Comparison of ENCODE assay signal across 15 cellular contexts in genomic region chr9:110089681-110090370, GRCh38.
DNase-seq lines count a peak whose midpoint lies in the region; ATAC-seq and TF ChIP-seq lines count a peak whose summit lies in the region.
"Had no signal": no experiment of that assay in that cellular context is flagged by ENCODE, and none has a peak within 500 bp of the region (broad histone marks: within the 10 kb centered on the region; RNA-seq: fewer than 3 reads in every experiment).

No MANE protein-coding gene starts in this region.

- CTCF ChIA-PET in activated B cell treated with CpG ODN at 0.5 μM for 24 hours (lab: Charles Lee): interaction anchor here (1.1 to 1.6 kb wide), 3 partner anchors 15 to 187 kb away, joined by 3 to 4 read pairs (median 3); no protein-coding TSS in a partner anchor

- no peaks in the 10 kb centered on the region for H3K27me3 ChIP-seq in brain microvascular endothelial cell (replicated peaks)
- H3K27me3 ChIP-seq: heart left ventricle had no signal

- peaks cover 4% of the 10 kb centered on the region for H3K36me3 ChIP-seq in brain microvascular endothelial cell (replicated peaks)
- H3K36me3 ChIP-seq: heart left ventricle had no signal

- DNase-seq in DMS79 (lab: John Stamatoyannopoulos, UW) (peak; percentile 72), NCI-H2107 treated with DMSO at 0.1 percent for 48 hours (lab: John Stamatoyannopoulos, UW; ENCODE audit: unreplicated experiment) (peak; percentile 94), activated B cell treated with CpG ODN at 0.5 μM for 24 hours (no peak), progenitor cell of endocrine pancreas (ENCODE audit: low spot score, unreplicated experiment) (no peak), NCI-H446 (lab: John Stamatoyannopoulos, UW) (no peak), GM13976 (ENCODE audit: low spot score) (no peak), brain microvascular endothelial cell (no peak)
- no peak for DNase-seq in stimulated activated CD8-positive, alpha-beta memory T cell treated with anti-CD3 and anti-CD28 coated beads, Interleukin-4, amount 100 ng/mL, for 48 hours
- DNase-seq: CD4-positive, alpha-beta T cell; heart left ventricle; NCI-H2227 treated with DMSO at 0.1 percent for 48 hours; T-cell had no signal

- H3K36me3 Mint-ChIP-seq in activated B cell treated with CpG ODN at 0.5 μM for 24 hours (ENCODE audit: low read depth) (peaks cover 62% of the 10 kb centered on the region), progenitor cell of endocrine pancreas (ENCODE audit: insufficient read depth) (no peaks in the 10 kb centered on the region)
- H3K36me3 Mint-ChIP-seq: activated naive CD4-positive, alpha-beta T cell treated with anti-CD3 and anti-CD28 coated beads, Interleukin-2, amount 50 U/mL, for 24 hours had no signal

- no peak overlapping the region for H3K27ac ChIP-seq in brain microvascular endothelial cell

- no peaks in the 10 kb centered on the region for H3K9me3 Mint-ChIP-seq in activated B cell treated with CpG ODN at 0.5 μM for 24 hours
- H3K9me3 Mint-ChIP-seq in progenitor cell of endocrine pancreas (ENCODE audit: low read depth): peaks cover 3% of the 10 kb centered on the region
- H3K9me3 Mint-ChIP-seq: activated naive CD4-positive, alpha-beta T cell treated with anti-CD3 and anti-CD28 coated beads, Interleukin-2, amount 50 U/mL, for 24 hours; CD4-positive, alpha-beta T cell had no signal

- intact Hi-C loops in activated B cell treated with CpG ODN at 0.5 μM for 24 hours (cut with micrococcal nuclease): loop anchor here (5.0 kb wide), 1 partner anchor 393 kb away; no protein-coding TSS in a partner anchor

- no peak for TF ChIP-seq CTCF in activated B cell treated with CpG ODN at 0.5 μM for 24 hours (IDR thresholded peaks at IDR 0.05)
- no peak for TF ChIP-seq CTCF in progenitor cell of endocrine pancreas (IDR thresholded peaks at IDR 0.05; ENCODE audit: unreplicated experiment)
- no peak for TF ChIP-seq CTCF in GM13976 (IDR thresholded peaks at IDR 0.05; ENCODE audit: borderline replicate concordance, control extremely low read depth, extremely low read depth, insufficient read depth, missing control alignments)
- no peak for TF ChIP-seq CTCF in brain microvascular endothelial cell (IDR thresholded peaks at IDR 0.05; ENCODE audit: low read depth, low read length, missing control alignments)

- ATAC-seq in activated B cell treated with CpG ODN at 0.5 μM for 24 hours (ENCODE audit: low read depth): no peak
- ATAC-seq: heart left ventricle, T-cell had no signal

- in situ Hi-C loops in GM13976 (cut with MboI; ENCODE audit: low sequenced_read_pairs, unreplicated experiment): no loop called here
- in situ Hi-C loops in brain microvascular endothelial cell (cut with HindIII; ENCODE audit: low pct_ligation_motif_present, low sequenced_read_pairs): no loop called here

- H3K4me3 Mint-ChIP-seq in activated B cell treated with CpG ODN at 0.5 μM for 24 hours: no peak overlapping the region
- H3K4me3 Mint-ChIP-seq in progenitor cell of endocrine pancreas (ENCODE audit: low read depth): no peak overlapping the region
- H3K4me3 Mint-ChIP-seq: activated naive CD4-positive, alpha-beta T cell treated with anti-CD3 and anti-CD28 coated beads, Interleukin-2, amount 50 U/mL, for 24 hours; CD4-positive, alpha-beta T cell; mesothelial cell of epicardium; T-cell had no signal

- H3K27me3 Mint-ChIP-seq in activated B cell treated with CpG ODN at 0.5 μM for 24 hours (no peaks in the 10 kb centered on the region), progenitor cell of endocrine pancreas (peaks cover 13% of the 10 kb centered on the region)
- H3K27me3 Mint-ChIP-seq: CD4-positive, alpha-beta T cell; T-cell had no signal

- H3K4me3 ChIP-seq in brain microvascular endothelial cell (ENCODE audit: low read depth, low read length): no peak overlapping the region
- H3K4me3 ChIP-seq: heart left ventricle, smooth muscle cell had no signal

- POLR2A ChIA-PET in activated B cell treated with CpG ODN at 0.5 μM for 24 hours (lab: Charles Lee): interaction anchor here (0.8 to 1.4 kb wide), 2 partner anchors 10 to 58 kb away, joined by 3 to 4 read pairs; no protein-coding TSS in a partner anchor

- H3K4me1 Mint-ChIP-seq in activated B cell treated with CpG ODN at 0.5 μM for 24 hours: peaks cover 91% of the 10 kb centered on the region
- H3K4me1 Mint-ChIP-seq in progenitor cell of endocrine pancreas (ENCODE audit: low read depth): peaks cover 24% of the 10 kb centered on the region

- peak overlapping the region; percentile 37 for H3K27ac Mint-ChIP-seq in activated B cell treated with CpG ODN at 0.5 μM for 24 hours
- H3K27ac Mint-ChIP-seq in progenitor cell of endocrine pancreas: peak overlapping the region; percentile 40
- H3K27ac Mint-ChIP-seq: activated naive CD4-positive, alpha-beta T cell treated with anti-CD3 and anti-CD28 coated beads, Interleukin-2, amount 50 U/mL, for 24 hours; CD4-positive, alpha-beta T cell; mesothelial cell of epicardium; T-cell had no signal

Comparison
In these comparisons a context has a peak if more than half of its experiments do, and no peak if none do; other contexts are left out.
1. DNase-seq: peak in DMS79 (single experiment) and NCI-H2107 treated with DMSO at 0.1 percent for 48 hours (single experiment); none in activated B cell treated with CpG ODN at 0.5 μM for 24 hours (single experiment), progenitor cell of endocrine pancreas (single experiment), NCI-H446 (0 of 2), stimulated activated CD8-positive, alpha-beta memory T cell treated with anti-CD3 and anti-CD28 coated beads, Interleukin-4, amount 100 ng/mL, for 48 hours (single experiment), GM13976 (single experiment) and brain microvascular endothelial cell (single experiment).